In genomic region chr2:11874861-11875260, GRCh38 we compare ENCODE assay signal across 22 cellular contexts.
"Had no signal": no experiment of that assay in that cellular context is flagged by ENCODE, and none has a peak within 500 bp of the region (broad histone marks: within the 10 kb centered on the region; RNA-seq: fewer than 3 reads in every experiment).

No MANE protein-coding gene starts in this region.

- H3K9me3 ChIP-seq: SJSA1 had no signal

- H3K27me3 ChIP-seq: SJSA1 had no signal

- DNase-seq: KBM-7, NCI-H1092, NCI-H1105 treated with DMSO at 0.1 percent for 48 hours, NCI-H1417 treated with DMSO at 0.1 percent for 48 hours, NCI-H146, NCI-H187, NCI-H2029, NCI-H2081 treated with DMSO at 0.1 percent for 48 hours, NCI-H2171, NCI-H226, NCI-H446, NCI-H510A, NCI-H524 treated with DMSO at 0.1 percent for 48 hours, NCI-H69, NCI-H774, Right ventricle myocardium superior, RPMI8226, SIG-M5 had no signal

- H3K4me3 Mint-ChIP-seq: IgD-negative memory B cell had no signal

- H3K27ac ChIP-seq: SJSA1 had no signal

- H3K36me3 ChIP-seq: SJSA1 had no signal

- H3K9me3 Mint-ChIP-seq: IgD-negative memory B cell had no signal

- FAIRE-seq: RCC 7860 had no signal

- H3K27me3 Mint-ChIP-seq: IgD-negative memory B cell had no signal

- H3K27ac Mint-ChIP-seq: IgD-negative memory B cell had no signal

- H3K4me3 ChIP-seq: SJSA1, SK-N-MC had no signal
